1 cellular context compared by ENCODE assay signal in the genomic region with DNA sequence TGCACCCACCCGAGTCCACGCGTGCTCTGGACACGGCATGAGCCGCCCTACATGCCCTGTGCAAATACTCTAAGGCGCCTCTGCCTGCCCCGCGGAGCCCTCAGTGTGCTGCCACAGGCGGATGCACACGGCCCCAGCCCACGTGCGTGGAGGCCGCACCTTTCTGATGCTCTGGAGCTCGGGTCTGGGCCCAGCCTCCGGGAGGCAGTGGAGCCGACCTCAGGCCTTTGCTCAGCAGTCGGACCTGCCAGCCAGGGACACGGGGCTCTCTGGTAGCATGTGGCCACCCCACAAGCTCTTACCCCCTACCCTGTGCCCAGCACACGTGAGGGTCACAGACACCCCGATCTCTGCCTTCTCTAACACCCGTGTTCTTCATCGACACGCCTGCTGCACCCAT.
TF ChIP-seq lines count a peak whose summit lies in the region.

No MANE protein-coding gene starts in this region.

TF ChIP-seq in GM23338, 12 proteins besides CTCF, POLR2A, EP300 and RAD21 (continued from another document):
- TF ChIP-seq NANOG (IDR thresholded peaks at IDR 0.05; ENCODE audit: borderline replicate concordance) (no peak), POLR2AphosphoS5 (IDR thresholded peaks at IDR 0.05; ENCODE audit: low read depth) (no peak), CREB1 (CRISPR knock-in tag; IDR thresholded peaks at IDR 0.05; ENCODE audit: low read depth) (no peak), EZH2phosphoT487 (IDR thresholded peaks at IDR 0.05; ENCODE audit: unreplicated experiment) (no peak), ZNF114 (CRISPR knock-in tag; IDR thresholded peaks at IDR 0.05) (no peak)
- TF ChIP-seq, protein P1, sequence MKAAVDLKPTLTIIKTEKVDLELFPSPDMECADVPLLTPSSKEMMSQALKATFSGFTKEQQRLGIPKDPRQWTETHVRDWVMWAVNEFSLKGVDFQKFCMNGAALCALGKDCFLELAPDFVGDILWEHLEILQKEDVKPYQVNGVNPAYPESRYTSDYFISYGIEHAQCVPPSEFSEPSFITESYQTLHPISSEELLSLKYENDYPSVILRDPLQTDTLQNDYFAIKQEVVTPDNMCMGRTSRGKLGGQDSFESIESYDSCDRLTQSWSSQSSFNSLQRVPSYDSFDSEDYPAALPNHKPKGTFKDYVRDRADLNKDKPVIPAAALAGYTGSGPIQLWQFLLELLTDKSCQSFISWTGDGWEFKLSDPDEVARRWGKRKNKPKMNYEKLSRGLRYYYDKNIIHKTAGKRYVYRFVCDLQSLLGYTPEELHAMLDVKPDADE (IDR thresholded peaks at IDR 0.05), result no peak
- TF ChIP-seq, protein P2, sequence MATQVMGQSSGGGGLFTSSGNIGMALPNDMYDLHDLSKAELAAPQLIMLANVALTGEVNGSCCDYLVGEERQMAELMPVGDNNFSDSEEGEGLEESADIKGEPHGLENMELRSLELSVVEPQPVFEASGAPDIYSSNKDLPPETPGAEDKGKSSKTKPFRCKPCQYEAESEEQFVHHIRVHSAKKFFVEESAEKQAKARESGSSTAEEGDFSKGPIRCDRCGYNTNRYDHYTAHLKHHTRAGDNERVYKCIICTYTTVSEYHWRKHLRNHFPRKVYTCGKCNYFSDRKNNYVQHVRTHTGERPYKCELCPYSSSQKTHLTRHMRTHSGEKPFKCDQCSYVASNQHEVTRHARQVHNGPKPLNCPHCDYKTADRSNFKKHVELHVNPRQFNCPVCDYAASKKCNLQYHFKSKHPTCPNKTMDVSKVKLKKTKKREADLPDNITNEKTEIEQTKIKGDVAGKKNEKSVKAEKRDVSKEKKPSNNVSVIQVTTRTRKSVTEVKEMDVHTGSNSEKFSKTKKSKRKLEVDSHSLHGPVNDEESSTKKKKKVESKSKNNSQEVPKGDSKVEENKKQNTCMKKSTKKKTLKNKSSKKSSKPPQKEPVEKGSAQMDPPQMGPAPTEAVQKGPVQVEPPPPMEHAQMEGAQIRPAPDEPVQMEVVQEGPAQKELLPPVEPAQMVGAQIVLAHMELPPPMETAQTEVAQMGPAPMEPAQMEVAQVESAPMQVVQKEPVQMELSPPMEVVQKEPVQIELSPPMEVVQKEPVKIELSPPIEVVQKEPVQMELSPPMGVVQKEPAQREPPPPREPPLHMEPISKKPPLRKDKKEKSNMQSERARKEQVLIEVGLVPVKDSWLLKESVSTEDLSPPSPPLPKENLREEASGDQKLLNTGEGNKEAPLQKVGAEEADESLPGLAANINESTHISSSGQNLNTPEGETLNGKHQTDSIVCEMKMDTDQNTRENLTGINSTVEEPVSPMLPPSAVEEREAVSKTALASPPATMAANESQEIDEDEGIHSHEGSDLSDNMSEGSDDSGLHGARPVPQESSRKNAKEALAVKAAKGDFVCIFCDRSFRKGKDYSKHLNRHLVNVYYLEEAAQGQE (IDR thresholded peaks at IDR 0.05; ENCODE audit: unreplicated experiment), result no peak
